In genomic region chr1:234604726-234605492, GRCh38 we compare ENCODE assay signal across 8 cellular contexts. TPM values are rescaled to one million over a fixed set of nuclear protein-coding genes. Genes with fewer than 3 reads are reported as not detected.
DNase-seq lines count a peak whose midpoint lies in the region; ATAC-seq, FAIRE-seq and TF ChIP-seq lines count a peak whose summit lies in the region.

No MANE protein-coding gene starts in this region.

- H3K9me3 Mint-ChIP-seq in type B pancreatic cell: no peaks in the 10 kb centered on the region

- peaks cover 4% of the 10 kb centered on the region for H3K27me3 Mint-ChIP-seq in type B pancreatic cell

- ATAC-seq in HG02885 (IDR thresholded peaks at IDR 0.05; ENCODE audit: poor library complexity, unreplicated experiment): no peak

- H3K4me3 ChIP-seq in GM06990 (replicated peaks; ENCODE audit: low read depth, low read length): peak overlapping the region; percentile 72
- H3K4me3 ChIP-seq in NB4 (ENCODE audit: low read depth, low read length): peak overlapping the region; percentile 95
- peak overlapping the region; percentile 71 for H3K4me3 ChIP-seq in bronchial epithelial cell (ENCODE audit: low read depth, low read length)

- H3K4me3 Mint-ChIP-seq in type B pancreatic cell: peak overlapping the region; percentile 96

- H3K36me3 Mint-ChIP-seq in type B pancreatic cell: peaks cover 47% of the 10 kb centered on the region

- peaks cover 31% of the 10 kb centered on the region for H3K4me1 Mint-ChIP-seq in type B pancreatic cell (ENCODE audit: unreplicated experiment)

- TF ChIP-seq CTCF in GM06990 (IDR thresholded peaks at IDR 0.05; ENCODE audit: insufficient read depth, low read length, poor library complexity, severe bottlenecking) (no peak), NB4 (IDR thresholded peaks at IDR 0.05; ENCODE audit: low read depth, low read length) (no peak), bronchial epithelial cell (IDR thresholded peaks at IDR 0.05; ENCODE audit: insufficient read depth, low read length, severe bottlenecking) (no peak), type B pancreatic cell (conservative IDR thresholded peaks at IDR 0.05) (no peak)

- no peak for FAIRE-seq in bronchial epithelial cell (lab: Jason Lieb, UNC)

- H3K27me3 ChIP-seq in GM06990 (replicated peaks; ENCODE audit: control insufficient read depth, insufficient read depth, low read length): no peaks in the 10 kb centered on the region
- no peaks in the 10 kb centered on the region for H3K27me3 ChIP-seq in bronchial epithelial cell (ENCODE audit: control insufficient read depth, insufficient read depth, low read length)

- peak overlapping the region; percentile 99 for H3K27ac Mint-ChIP-seq in type B pancreatic cell

- peaks cover 11% of the 10 kb centered on the region for H3K36me3 ChIP-seq in GM06990 (ENCODE audit: control insufficient read depth, insufficient read depth, low read length)
- H3K36me3 ChIP-seq in bronchial epithelial cell (ENCODE audit: control insufficient read depth, insufficient read depth, low read length): peaks cover 11% of the 10 kb centered on the region

- no peak for TF ChIP-seq POLR2A in NB4 (IDR thresholded peaks at IDR 0.05; ENCODE audit: extremely low read depth, insufficient read length)

- DNase-seq in GM06990 (ENCODE audit: extremely low read depth, insufficient read length): no peak
- DNase-seq in NB4 (ENCODE audit: low read depth): peak; percentile 62
- peak; percentile 78 for DNase-seq in bronchial epithelial cell (ENCODE audit: low read depth)
- peak; percentile 57 to 58 for DNase-seq in lung microvascular endothelial cell (ENCODE audit: low read depth in 2 of 2)
- DNase-seq in type B pancreatic cell (ENCODE audit: extremely low spot score, unreplicated experiment): no peak
- no peak for DNase-seq in stimulated activated naive CD4-positive, alpha-beta T cell treated with Interleukin-2 at 50 U/mL for 16 hours (lab: John Stamatoyannopoulos, UW)
- no peak for DNase-seq in occipital lobe (lab: John Stamatoyannopoulos, UW)

RNA-seq across cellular contexts. Expression of gene IRF2BP2, which starts 5.1 kb away (rescaled TPM):
- 64.1 and 80.3 TPM in 2 replicates for total RNA-seq in bronchial epithelial cell
- total RNA-seq in lung microvascular endothelial cell: 66.3 and 70.2 TPM in 2 replicates
- total RNA-seq in type B pancreatic cell (ENCODE audit: low replicate concordance): 181 and 202 TPM in 2 replicates
- 140 TPM for total RNA-seq in occipital lobe

Comparison
In these comparisons a context has a peak if more than half of its experiments do, and no peak if none do; other contexts are left out.
1. DNase-seq: peak in NB4 (single experiment), bronchial epithelial cell (single experiment) and lung microvascular endothelial cell (2 of 2); none in GM06990 (single experiment), type B pancreatic cell (single experiment), stimulated activated naive CD4-positive, alpha-beta T cell treated with Interleukin-2 at 50 U/mL for 16 hours (single experiment) and occipital lobe (single experiment).
2. Peak in every context shown above with its lines, with median percentiles within 50 percentile points of each other: H3K4me3 ChIP-seq.